ENCODE assay signal across 18 cellular contexts in genomic region chr13:84025828-84026227, GRCh38.
"Had no signal": no experiment of that assay in that cellular context is flagged by ENCODE, and none has a peak within 500 bp of the region (broad histone marks: within the 10 kb centered on the region; RNA-seq: fewer than 3 reads in every experiment).

No MANE protein-coding gene starts in this region.

- H3K9ac ChIP-seq: parathyroid adenoma had no signal

- H2AFZ ChIP-seq: parathyroid adenoma had no signal

- DNase-seq: activated CD4-positive, alpha-beta T cell treated with anti-CD3 and anti-CD28 coated beads for 1 hour; activated CD4-positive, alpha-beta T cell treated with anti-CD3 and anti-CD28 coated beads, Interleukin-2, amount 50 U/mL, for 48 hours; activated naive CD4-positive, alpha-beta T cell treated with anti-CD3 and anti-CD28 coated beads for 36 hours; activated naive CD8-positive, alpha-beta T cell treated with anti-CD3 and anti-CD28 coated beads, Interleukin-2, amount 50 U/mL, for 24 hours; aorta; cerebellar nuclear complex; effector CD8-positive, alpha-beta T cell; esophagus squamous epithelium; foreskin fibroblast; glutamatergic neuron; hypothalamus; immature natural killer cell; stimulated activated CD4-positive, alpha-beta T cell treated with anti-CD3 and anti-CD28 coated beads, Interleukin-12 subunit alpha, Interleukin-12 subunit beta, amount 100 ng/mL, for 4 hours; stimulated activated CD4-positive, alpha-beta T cell treated with anti-CD3 and anti-CD28 coated beads, Interleukin-2, amount 100 ng/mL, for 24 hours; T-helper 9 cell had no signal

- H3K4me1 Mint-ChIP-seq: activated naive CD8-positive, alpha-beta T cell treated with anti-CD3 and anti-CD28 coated beads, Interleukin-2, amount 50 U/mL, for 24 hours; immature natural killer cell had no signal

- H3K27me3 Mint-ChIP-seq: activated naive CD8-positive, alpha-beta T cell treated with anti-CD3 and anti-CD28 coated beads, Interleukin-2, amount 50 U/mL, for 24 hours had no signal

- ATAC-seq: activated naive CD8-positive, alpha-beta T cell treated with anti-CD3 and anti-CD28 coated beads, Interleukin-2, amount 50 U/mL, for 24 hours had no signal

- H3K27ac Mint-ChIP-seq: activated naive CD4-positive, alpha-beta T cell treated with anti-CD3 and anti-CD28 coated beads for 36 hours; activated naive CD8-positive, alpha-beta T cell treated with anti-CD3 and anti-CD28 coated beads, Interleukin-2, amount 50 U/mL, for 24 hours; activated T-helper 2 cell treated with anti-CD3 and anti-CD28 coated beads, Interferon-gamma antibody, Interleukin-2, Interleukin-4, amounts not matched to agents 10 μg/mL and 5 μg/mL and 100 μg/mL, durations not matched to agents 14 hours and 24 hours and 36 hours; immature natural killer cell had no signal

- H3K27me3 ChIP-seq: esophagus squamous epithelium had no signal

- H3K9me3 ChIP-seq: esophagus squamous epithelium had no signal

- H3K4me3 ChIP-seq: esophagus squamous epithelium had no signal

- H3K4me3 Mint-ChIP-seq: activated naive CD4-positive, alpha-beta T cell treated with anti-CD3 and anti-CD28 coated beads for 36 hours; activated naive CD8-positive, alpha-beta T cell treated with anti-CD3 and anti-CD28 coated beads, Interleukin-2, amount 50 U/mL, for 24 hours; immature natural killer cell; neural crest cell had no signal

- H3K36me3 ChIP-seq: esophagus squamous epithelium had no signal

- H3K4me1 ChIP-seq: esophagus squamous epithelium, parathyroid adenoma had no signal

- H3K9me3 Mint-ChIP-seq: activated naive CD4-positive, alpha-beta T cell treated with anti-CD3 and anti-CD28 coated beads for 36 hours; activated naive CD8-positive, alpha-beta T cell treated with anti-CD3 and anti-CD28 coated beads, Interleukin-2, amount 50 U/mL, for 24 hours; immature natural killer cell; neural crest cell had no signal

- H3K27ac ChIP-seq: esophagus squamous epithelium, parathyroid adenoma had no signal
